Comparison of ENCODE assay signal across 16 cellular contexts in the genomic region with DNA sequence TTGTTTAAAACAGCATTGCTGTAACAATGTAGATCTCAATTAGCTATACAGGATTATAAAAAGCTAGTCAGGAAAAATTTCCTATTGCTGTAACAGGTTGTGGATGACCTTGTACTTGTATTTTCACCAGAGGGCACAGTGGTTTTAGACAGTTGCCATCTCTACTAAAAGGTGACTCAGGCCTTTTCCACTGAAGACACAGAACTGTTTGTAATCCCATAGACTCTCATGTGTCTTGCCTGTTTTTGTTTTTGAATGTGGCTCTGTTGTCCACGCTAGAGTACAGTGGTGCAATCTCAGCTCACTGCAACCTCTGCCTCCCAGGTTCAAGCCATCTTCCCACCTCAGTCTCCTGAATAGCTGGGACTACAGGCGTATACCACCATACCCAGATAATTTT. TPM values are rescaled to one million over a fixed set of nuclear protein-coding genes. Genes with fewer than 3 reads are reported as not detected.
DNase-seq lines count a peak whose midpoint lies in the region; ATAC-seq, FAIRE-seq and TF ChIP-seq lines count a peak whose summit lies in the region.
"Had no signal": no experiment of that assay in that cellular context is flagged by ENCODE, and none has a peak within 500 bp of the region (broad histone marks: within the 10 kb centered on the region; RNA-seq: fewer than 3 reads in every experiment).

No MANE protein-coding gene starts in this region.

- FAIRE-seq in HepG2 (lab: Jason Lieb, UNC), result no peak

- TF ChIP-seq EP300 in HepG2 (IDR thresholded peaks at IDR 0.05; ENCODE audit: low read depth in 2 of 2, low read length in 2 of 2), result no peak
- TF ChIP-seq EP300 in HepG2 (CRISPR knock-in tag; IDR thresholded peaks at IDR 0.05; ENCODE audit: borderline replicate concordance), result no peak

- POLR2A ChIA-PET in HepG2 (lab: Yijun Ruan, JAX), result no interaction called here

- peaks cover 22% of the 10 kb centered on the region for H3K79me2 ChIP-seq in HepG2 (ENCODE audit: insufficient read depth, low read length)

- no peak overlapping the region for H3K4me2 ChIP-seq in HepG2 (ENCODE audit: low read depth, low read length)

- H3K27ac ChIP-seq in HepG2 (ENCODE audit: extremely low read length, insufficient read depth, low read length), result peak overlapping the region; percentile 19
- no peak overlapping the region for H3K27ac ChIP-seq in right lobe of liver

- peaks cover 18 to 51% of the 10 kb centered on the region in 2 experiments for H3K36me3 ChIP-seq in HepG2 (replicated peaks in 1 of 2; ENCODE audit: control insufficient read depth in 1 of 2, insufficient read depth in 2 of 2, low read length in 2 of 2)
- H3K36me3 ChIP-seq in right lobe of liver, result peaks cover 5 to 52% (median 28%) of the 10 kb centered on the region in 4 donors

- in situ Hi-C loops in HepG2 (cut with HindIII; ENCODE audit: extremely low pct_ligation_motif_present, low pct_unique_long_range_greater_than_20kb), result loop anchor here (10.0 kb wide), 1 partner anchor 169 kb away; the partner anchor contains the start of gene PAFAH2

- no peak for TF ChIP-seq RAD21 in HepG2 (CRISPR knock-in tag; IDR thresholded peaks at IDR 0.05)

- no TSS peak for BruUV-seq in HepG2 (replicated peaks; lab: Mats Ljungman, UMichigan)

- CTCF ChIA-PET in HepG2 (lab: Yijun Ruan, JAX; ENCODE audit: low intra/inter-chr PET ratio, low total read pairs), result no interaction called here

- H3K4me1 ChIP-seq in HepG2 (ENCODE audit: insufficient read depth, low read length), result peaks cover 30% of the 10 kb centered on the region
- H3K4me1 ChIP-seq in right lobe of liver, result peaks cover 0 to 21% (median 3%) of the 10 kb centered on the region in 4 donors

- no peak overlapping the region for H2AFZ ChIP-seq in HepG2 (ENCODE audit: low read length)

- H3K4me3 ChIP-seq in HepG2 (replicated peaks in 1 of 3; ENCODE audit: insufficient read depth in 1 of 3, low read depth in 2 of 3, low read length in 3 of 3) (no peak overlapping the region), right lobe of liver (no peak overlapping the region)

- ATAC-seq in HepG2 (no peak), right lobe of liver (no peak), GM18907 (IDR thresholded peaks at IDR 0.05; ENCODE audit: unreplicated experiment) (no peak)

- H3K9me3 ChIP-seq in HepG2 (ENCODE audit: low read length), result no peaks in the 10 kb centered on the region
- H3K9me3 ChIP-seq in right lobe of liver, result no peaks in the 10 kb centered on the region

- no peak overlapping the region for H3K9ac ChIP-seq in HepG2 (ENCODE audit: insufficient read depth, low read depth, low read length)

- no peaks in the 10 kb centered on the region for H3K27me3 ChIP-seq in HepG2 (ENCODE audit: control insufficient read depth in 1 of 2, insufficient read depth in 2 of 2, low read length in 2 of 2)
- no peaks in the 10 kb centered on the region for H3K27me3 ChIP-seq in right lobe of liver

- peak; percentile 58 for DNase-seq in HepG2 (ENCODE audit: low spot score)
- DNase-seq in right lobe of liver, result no peak
- peak; percentile 31 for DNase-seq in RPMI7951 (ENCODE audit: low read depth)
- DNase-seq in medulla oblongata (ENCODE audit: extremely low spot score), result peak; percentile 43
- no peak for DNase-seq in globus pallidus (ENCODE audit: low spot score)
- DNase-seq in epidermal melanocyte (ENCODE audit: insufficient read length, low spot score), result no peak
- no peak for DNase-seq in D341Med (ENCODE audit: low spot score)
- DNase-seq: COR-L47, DMS153, H7, NCI-H146, NCI-H2081, NCI-H510A treated with DMSO at 0.1 percent for 48 hours, SHP77 treated with DMSO at 0.1 percent for 48 hours had no signal

- TF ChIP-seq POLR2A in HepG2 (IDR thresholded peaks at IDR 0.05; ENCODE audit: insufficient read depth in 1 of 2, low read depth in 2 of 2, low read length in 2 of 2), result no peak
- no peak for TF ChIP-seq POLR2A in right lobe of liver (IDR thresholded peaks at IDR 0.05)

- H4K20me1 ChIP-seq in HepG2 (ENCODE audit: insufficient read depth, low read length), result peaks cover 8% of the 10 kb centered on the region

- WGBS in HepG2 (ENCODE audit: low lambda C conversion rate), result 79% methylated on average over 2 of the region's 2 CpGs
- WGBS in right lobe of liver (ENCODE audit: insufficient coverage, low coverage, low lambda C conversion rate, missing lambda C conversion rate), result 92% methylated on average over 2 of the region's 2 CpGs

- intact Hi-C loops in HepG2 (cut with micrococcal nuclease; ENCODE audit: unreplicated experiment), result no loop called here
- intact Hi-C loops in right lobe of liver (cut with DNase I), result no loop called here

- peak; percentile 32; the same call in 1 of the 2 replicates for TF ChIP-seq CTCF in HepG2 (CRISPR knock-in tag; IDR thresholded peaks at IDR 0.05)
- no peak for TF ChIP-seq CTCF in right lobe of liver (IDR thresholded peaks at IDR 0.05)

RNA-seq across cellular contexts. Expression of gene MTFR1L, which starts 5.9 kb away (rescaled TPM):
- total RNA-seq in HepG2 (2016; rRNA removed; fragmentation: Illumina TruSeq; extraction: Trizol) (38.0 and 47.5 TPM in 2 replicates), right lobe of liver (10 to 100 TPM; 30.8 to 48.9 (median 43.3) TPM)
- total RNA-seq in HepG2 (2016; cell fraction: cytosol; rRNA removed; fragmentation: Illumina TruSeq; extraction: Trizol; ENCODE audit: low read depth), result 28.2 and 30.9 TPM in 2 replicates
- 40.1 and 47.2 TPM in 2 replicates for total RNA-seq in HepG2 (2016; cell fraction: insoluble cytoplasmic fraction; rRNA removed; fragmentation: Illumina TruSeq; extraction: Trizol)
- 56.8 and 65.1 TPM in 2 replicates for total RNA-seq in HepG2 (2016; cell fraction: membrane; rRNA removed; fragmentation: Illumina TruSeq; extraction: Trizol)
- total RNA-seq in HepG2 (2016; cell fraction: nucleus; rRNA removed; fragmentation: Illumina TruSeq; extraction: Trizol), result 25.8 and 26.4 TPM in 2 replicates
- polyA plus RNA-seq in HepG2 (2011; rRNA removed), result 55.7 and 68.1 TPM in 2 replicates
- polyA plus RNA-seq in HepG2 (2011; cell fraction: cytosol; rRNA removed), result 36.1 and 44.8 TPM in 2 replicates
- polyA plus RNA-seq in HepG2 (2011; cell fraction: nucleus; rRNA removed), result 196 and 210 TPM in 2 replicates
- 39.2 and 42.0 TPM in 2 replicates for polyA plus RNA-seq in HepG2 (2012)
- polyA plus RNA-seq in HepG2 (2016; cell fraction: cytosol; fragmentation: Illumina TruSeq; extraction: Trizol; ENCODE audit: low read depth), result 28.1 and 35.4 TPM in 2 replicates
- polyA plus RNA-seq in HepG2 (2016; cell fraction: insoluble cytoplasmic fraction; fragmentation: Illumina TruSeq; extraction: Trizol; ENCODE audit: low read depth), result 45.3 and 52.8 TPM in 2 replicates
- polyA plus RNA-seq in HepG2 (2016; cell fraction: membrane; fragmentation: Illumina TruSeq; extraction: Trizol; ENCODE audit: low read depth), result 52.1 and 54.5 TPM in 2 replicates
- polyA plus RNA-seq in HepG2 (2016; cell fraction: nucleus; fragmentation: Illumina TruSeq; extraction: Trizol; ENCODE audit: insufficient read depth, low read depth), result 60.6 and 65.4 TPM in 2 replicates
- polyA minus RNA-seq in HepG2 (2011; rRNA and poly(A)+ RNA removed; ENCODE audit: low replicate concordance), result 29.8 and 53.8 TPM in 2 replicates
- 18.0 and 18.1 TPM in 2 replicates for polyA minus RNA-seq in HepG2 (2011; cell fraction: cytosol; rRNA and poly(A)+ RNA removed)
- polyA minus RNA-seq in HepG2 (2011; cell fraction: nucleus; rRNA and poly(A)+ RNA removed), result 23.8 and 32.3 TPM in 2 replicates
- total RNA-seq in RPMI7951 (2014; rRNA removed; shearing (Covaris generic)), result 54.4 and 56.4 TPM in 2 replicates

RNA-seq across cellular contexts. Expression of gene SELENON, which starts 25.6 kb away (rescaled TPM):
- total RNA-seq in HepG2 (2016; rRNA removed; fragmentation: Illumina TruSeq; extraction: Trizol), result 3.4 and 3.8 TPM in 2 replicates
- total RNA-seq in HepG2 (2016; cell fraction: cytosol; rRNA removed; fragmentation: Illumina TruSeq; extraction: Trizol; ENCODE audit: low read depth), result 1.4 and 1.6 TPM in 2 replicates
- total RNA-seq in HepG2 (2016; cell fraction: insoluble cytoplasmic fraction; rRNA removed; fragmentation: Illumina TruSeq; extraction: Trizol), result 2.6 and 3.9 TPM in 2 replicates
- 5.9 and 6.0 TPM in 2 replicates for total RNA-seq in HepG2 (2016; cell fraction: membrane; rRNA removed; fragmentation: Illumina TruSeq; extraction: Trizol)
- total RNA-seq in HepG2 (2016; cell fraction: nucleus; rRNA removed; fragmentation: Illumina TruSeq; extraction: Trizol), result 6.6 and 8.7 TPM in 2 replicates
- 8.0 and 8.9 TPM in 2 replicates for polyA plus RNA-seq in HepG2 (2011; rRNA removed)
- 9.0 and 9.2 TPM in 2 replicates for polyA plus RNA-seq in HepG2 (2011; cell fraction: cytosol; rRNA removed)
- 13.1 and 15.6 TPM in 2 replicates for polyA plus RNA-seq in HepG2 (2011; cell fraction: nucleus; rRNA removed)
- polyA plus RNA-seq in HepG2 (2012), result 10.5 and 11.5 TPM in 2 replicates
- polyA plus RNA-seq in HepG2 (2016; cell fraction: cytosol; fragmentation: Illumina TruSeq; extraction: Trizol; ENCODE audit: low read depth), result 3.5 and 4.0 TPM in 2 replicates
- polyA plus RNA-seq in HepG2 (2016; cell fraction: insoluble cytoplasmic fraction; fragmentation: Illumina TruSeq; extraction: Trizol; ENCODE audit: low read depth), result 8.8 and 12.5 TPM in 2 replicates
- polyA plus RNA-seq in HepG2 (2016; cell fraction: membrane; fragmentation: Illumina TruSeq; extraction: Trizol; ENCODE audit: low read depth), result 12.1 and 12.7 TPM in 2 replicates
- polyA plus RNA-seq in HepG2 (2016; cell fraction: nucleus; fragmentation: Illumina TruSeq; extraction: Trizol; ENCODE audit: insufficient read depth, low read depth), result 27.6 and 29.1 TPM in 2 replicates
- polyA minus RNA-seq in HepG2 (2011; rRNA and poly(A)+ RNA removed; ENCODE audit: low replicate concordance), result 10.4 TPM in 2 replicates
- polyA minus RNA-seq in HepG2 (2011; cell fraction: cytosol; rRNA and poly(A)+ RNA removed), result 8.1 and 8.3 TPM in 2 replicates
- polyA minus RNA-seq in HepG2 (2011; cell fraction: nucleus; rRNA and poly(A)+ RNA removed), result 3.1 and 5.0 TPM in 2 replicates
- total RNA-seq in right lobe of liver, result 10 to 100 TPM; 11.9 to 21.8 (median 17.8) TPM
- total RNA-seq in RPMI7951 (2014; rRNA removed; shearing (Covaris generic)), result 41.3 and 43.5 TPM in 2 replicates

RNA-seq across cellular contexts. Expression of gene AUNIP, which starts 33.7 kb away (rescaled TPM):
- 12.3 and 12.8 TPM in 2 replicates for total RNA-seq in HepG2 (2016; rRNA removed; fragmentation: Illumina TruSeq; extraction: Trizol)
- total RNA-seq in HepG2 (2016; cell fraction: cytosol; rRNA removed; fragmentation: Illumina TruSeq; extraction: Trizol; ENCODE audit: low read depth), result 5.7 TPM in 2 replicates
- total RNA-seq in HepG2 (2016; cell fraction: insoluble cytoplasmic fraction; rRNA removed; fragmentation: Illumina TruSeq; extraction: Trizol), result 12.6 and 14.1 TPM in 2 replicates
- 10.9 and 11.6 TPM in 2 replicates for total RNA-seq in HepG2 (2016; cell fraction: membrane; rRNA removed; fragmentation: Illumina TruSeq; extraction: Trizol)
- 10.2 and 12.0 TPM in 2 replicates for total RNA-seq in HepG2 (2016; cell fraction: nucleus; rRNA removed; fragmentation: Illumina TruSeq; extraction: Trizol)
- polyA plus RNA-seq in HepG2 (2011; rRNA removed), result 2.4 and 3.8 TPM in 2 replicates
- 2.0 and 2.5 TPM in 2 replicates for polyA plus RNA-seq in HepG2 (2011; cell fraction: cytosol; rRNA removed)
- polyA plus RNA-seq in HepG2 (2011; cell fraction: nucleus; rRNA removed), result 2.3 TPM in 2 replicates
- polyA plus RNA-seq in HepG2 (2012), result 1.4 and 2.3 TPM in 2 replicates
- 2.5 and 3.0 TPM in 2 replicates for polyA plus RNA-seq in HepG2 (2016; cell fraction: cytosol; fragmentation: Illumina TruSeq; extraction: Trizol; ENCODE audit: low read depth)
- 12.7 and 13.5 TPM in 2 replicates for polyA plus RNA-seq in HepG2 (2016; cell fraction: insoluble cytoplasmic fraction; fragmentation: Illumina TruSeq; extraction: Trizol; ENCODE audit: low read depth)
- polyA plus RNA-seq in HepG2 (2016; cell fraction: membrane; fragmentation: Illumina TruSeq; extraction: Trizol; ENCODE audit: low read depth), result 4.7 and 4.8 TPM in 2 replicates
- 7.1 and 8.3 TPM in 2 replicates for polyA plus RNA-seq in HepG2 (2016; cell fraction: nucleus; fragmentation: Illumina TruSeq; extraction: Trizol; ENCODE audit: insufficient read depth, low read depth)
- 4.6 and 20.8 TPM in 2 replicates for polyA minus RNA-seq in HepG2 (2011; rRNA and poly(A)+ RNA removed; ENCODE audit: low replicate concordance)
- polyA minus RNA-seq in HepG2 (2011; cell fraction: cytosol; rRNA and poly(A)+ RNA removed), result 2.7 and 3.9 TPM in 2 replicates
- 5.7 and 7.3 TPM in 2 replicates for polyA minus RNA-seq in HepG2 (2011; cell fraction: nucleus; rRNA and poly(A)+ RNA removed)
- total RNA-seq in right lobe of liver, result under 1 TPM in 2 of 6 experiments, not detected in 4; 0.43 to 0.56 TPM
- total RNA-seq in RPMI7951 (2014; rRNA removed; shearing (Covaris generic)), result 8.7 and 10.0 TPM in 2 replicates
- polyA plus RNA-seq: IgD-negative memory B cell had no signal

RNA-seq across cellular contexts. Expression of gene PAQR7, which starts 49.9 kb away (rescaled TPM):
- total RNA-seq in HepG2 (2016; rRNA removed; fragmentation: Illumina TruSeq; extraction: Trizol) (6.0 and 13.2 TPM in 2 replicates), right lobe of liver (1 to 10 TPM in 5 of 6 experiments, under 1 TPM in 1; 0.74 to 4.8 (median 2.4) TPM)
- total RNA-seq in HepG2 (2016; cell fraction: cytosol; rRNA removed; fragmentation: Illumina TruSeq; extraction: Trizol; ENCODE audit: low read depth), result 4.1 and 4.7 TPM in 2 replicates
- 6.2 and 13.0 TPM in 2 replicates for total RNA-seq in HepG2 (2016; cell fraction: insoluble cytoplasmic fraction; rRNA removed; fragmentation: Illumina TruSeq; extraction: Trizol)
- total RNA-seq in HepG2 (2016; cell fraction: membrane; rRNA removed; fragmentation: Illumina TruSeq; extraction: Trizol), result 10.2 and 10.4 TPM in 2 replicates
- total RNA-seq in HepG2 (2016; cell fraction: nucleus; rRNA removed; fragmentation: Illumina TruSeq; extraction: Trizol), result 8.2 and 9.4 TPM in 2 replicates
- polyA plus RNA-seq in HepG2 (2011; rRNA removed), result 16.6 and 20.2 TPM in 2 replicates
- polyA plus RNA-seq in HepG2 (2011; cell fraction: cytosol; rRNA removed), result 19.1 and 22.5 TPM in 2 replicates
- polyA plus RNA-seq in HepG2 (2011; cell fraction: nucleus; rRNA removed), result 17.0 and 18.5 TPM in 2 replicates
- polyA plus RNA-seq in HepG2 (2012), result 13.9 and 14.2 TPM in 2 replicates
- 2.4 TPM in 2 replicates for polyA plus RNA-seq in HepG2 (2016; cell fraction: cytosol; fragmentation: Illumina TruSeq; extraction: Trizol; ENCODE audit: low read depth)
- polyA plus RNA-seq in HepG2 (2016; cell fraction: insoluble cytoplasmic fraction; fragmentation: Illumina TruSeq; extraction: Trizol; ENCODE audit: low read depth), result 4.5 and 5.3 TPM in 2 replicates
- polyA plus RNA-seq in HepG2 (2016; cell fraction: membrane; fragmentation: Illumina TruSeq; extraction: Trizol; ENCODE audit: low read depth), result 5.2 and 5.6 TPM in 2 replicates
- 19.6 and 20.2 TPM in 2 replicates for polyA plus RNA-seq in HepG2 (2016; cell fraction: nucleus; fragmentation: Illumina TruSeq; extraction: Trizol; ENCODE audit: insufficient read depth, low read depth)
- 21.8 and 127 TPM in 2 replicates for polyA minus RNA-seq in HepG2 (2011; rRNA and poly(A)+ RNA removed; ENCODE audit: low replicate concordance)
- polyA minus RNA-seq in HepG2 (2011; cell fraction: cytosol; rRNA and poly(A)+ RNA removed), result 28.0 and 29.7 TPM in 2 replicates
- polyA minus RNA-seq in HepG2 (2011; cell fraction: nucleus; rRNA and poly(A)+ RNA removed), result 6.8 and 10.7 TPM in 2 replicates
- 3.2 and 5.0 TPM in 2 replicates for total RNA-seq in RPMI7951 (2014; rRNA removed; shearing (Covaris generic))

Comparison
In these comparisons a context has a peak if more than half of its experiments do, and no peak if none do; other contexts are left out.
1. DNase-seq: peak in HepG2 (single experiment), RPMI7951 (single experiment) and medulla oblongata (single experiment); none in right lobe of liver (0 of 3), globus pallidus (single experiment), epidermal melanocyte (single experiment) and D341Med (single experiment).